Comparison of ENCODE assay signal across 12 cellular contexts in genomic region chr3:7977245-7978103, GRCh38.
A peak's percentile ranks its signal among the peaks of the same experiment; 100 is the strongest.
DNase-seq lines count a peak whose midpoint lies in the region; ATAC-seq and TF ChIP-seq lines count a peak whose summit lies in the region.
"Had no signal": no experiment of that assay in that cellular context is flagged by ENCODE, and none has a peak within 500 bp of the region (broad histone marks: within the 10 kb centered on the region; RNA-seq: fewer than 3 reads in every experiment).

No MANE protein-coding gene starts in this region.

- H3K4me1 ChIP-seq in neuronal stem cell (ENCODE audit: control insufficient read depth in 2 of 2, insufficient read depth in 1 of 2, low read depth in 1 of 2, low read length in 2 of 2), result peaks cover 0 to 12% of the 10 kb centered on the region in 2 donors
- H3K4me1 ChIP-seq: uterus had no signal

- TF ChIP-seq CTCF in NB4 (IDR thresholded peaks at IDR 0.05; ENCODE audit: low read depth, low read length) (no peak), cardiac fibroblast (IDR thresholded peaks at IDR 0.05; ENCODE audit: low read depth, low read length) (no peak)

- H3K14ac ChIP-seq in neuronal stem cell (ENCODE audit: low read length), result no peak overlapping the region

- H3K9me3 Mint-ChIP-seq in T-cell, result no peaks in the 10 kb centered on the region
- H3K9me3 Mint-ChIP-seq: activated naive CD8-positive, alpha-beta T cell treated with anti-CD3 and anti-CD28 coated beads, Interleukin-2, amount 50 U/mL, for 24 hours had no signal

- no peaks in the 10 kb centered on the region for H3K36me3 ChIP-seq in neuronal stem cell (replicated peaks in 1 of 2; ENCODE audit: control insufficient read depth in 2 of 2, insufficient read depth in 2 of 2, low read length in 2 of 2)
- H3K36me3 ChIP-seq: uterus had no signal

- H4K91ac ChIP-seq in neuronal stem cell (ENCODE audit: low read depth, low read length, poor library complexity), result no peak overlapping the region

- H2BK5ac ChIP-seq in neuronal stem cell (ENCODE audit: low read length), result no peak overlapping the region

- no peak overlapping the region for H3K9ac ChIP-seq in neuronal stem cell (ENCODE audit: low read depth, low read length, poor library complexity)

- H3K4me1 Mint-ChIP-seq in T-helper 17 cell (no peaks in the 10 kb centered on the region), T-cell (no peaks in the 10 kb centered on the region)
- H3K4me1 Mint-ChIP-seq: activated naive CD8-positive, alpha-beta T cell treated with anti-CD3 and anti-CD28 coated beads, Interleukin-2, amount 50 U/mL, for 24 hours had no signal

- H3K36me3 Mint-ChIP-seq in T-helper 17 cell (ENCODE audit: low read depth) (no peaks in the 10 kb centered on the region), T-cell (no peaks in the 10 kb centered on the region)

- no peak overlapping the region for H3K4ac ChIP-seq in neuronal stem cell (ENCODE audit: low read length)

- H3K27ac Mint-ChIP-seq in T-helper 17 cell (no peak overlapping the region), T-cell (no peak overlapping the region)
- H3K27ac Mint-ChIP-seq: activated naive CD8-positive, alpha-beta T cell treated with anti-CD3 and anti-CD28 coated beads, Interleukin-2, amount 50 U/mL, for 24 hours had no signal

- no peak overlapping the region for H2BK120ac ChIP-seq in neuronal stem cell (ENCODE audit: low read depth, low read length)

- no peak overlapping the region for H3K27ac ChIP-seq in neuronal stem cell (replicated peaks; ENCODE audit: low read length)
- H3K27ac ChIP-seq: HL-60, uterus had no signal

- ATAC-seq in GM18909 (IDR thresholded peaks at IDR 0.05; ENCODE audit: poor library complexity, unreplicated experiment), result peak; percentile 57
- no peak for ATAC-seq in T-helper 17 cell
- ATAC-seq in HG03280 (IDR thresholded peaks at IDR 0.05; ENCODE audit: unreplicated experiment), result no peak
- ATAC-seq in T-cell (replicated peaks in 1 of 4), result no peak
- ATAC-seq: activated naive CD8-positive, alpha-beta T cell treated with anti-CD3 and anti-CD28 coated beads, Interleukin-2, amount 50 U/mL, for 24 hours had no signal

- H2BK15ac ChIP-seq in neuronal stem cell (ENCODE audit: low read length), result no peak overlapping the region

- no peak overlapping the region for H2AK5ac ChIP-seq in neuronal stem cell (ENCODE audit: low read depth, low read length)

- no peak overlapping the region for H3K4me3 Mint-ChIP-seq in T-helper 17 cell
- no peak overlapping the region for H3K4me3 Mint-ChIP-seq in T-cell
- H3K4me3 Mint-ChIP-seq: activated naive CD8-positive, alpha-beta T cell treated with anti-CD3 and anti-CD28 coated beads, Interleukin-2, amount 50 U/mL, for 24 hours had no signal

- H3K27me3 Mint-ChIP-seq in T-helper 17 cell (no peaks in the 10 kb centered on the region), T-cell (no peaks in the 10 kb centered on the region)
- H3K27me3 Mint-ChIP-seq: activated naive CD8-positive, alpha-beta T cell treated with anti-CD3 and anti-CD28 coated beads, Interleukin-2, amount 50 U/mL, for 24 hours had no signal

- H3K4me3 ChIP-seq in NB4 (ENCODE audit: low read depth, low read length), result peak overlapping the region; percentile 37
- no peak overlapping the region for H3K4me3 ChIP-seq in cardiac fibroblast (replicated peaks in 1 of 2; ENCODE audit: low read depth in 2 of 2, low read length in 2 of 2)
- no peak overlapping the region for H3K4me3 ChIP-seq in neuronal stem cell (ENCODE audit: low read length in 2 of 2)
- H3K4me3 ChIP-seq: uterus had no signal

- no peak overlapping the region for H2BK12ac ChIP-seq in neuronal stem cell (ENCODE audit: low read length)

- POLR2A ChIA-PET in T-cell (lab: Charles Lee), result no interaction called here

- H3K27me3 ChIP-seq in neuronal stem cell (ENCODE audit: control insufficient read depth in 3 of 3, insufficient read depth in 3 of 3, low read depth in 1 of 3, low read length in 3 of 3), result no peaks in the 10 kb centered on the region
- H3K27me3 ChIP-seq: uterus had no signal

- H3K23ac ChIP-seq in neuronal stem cell (ENCODE audit: low read depth, low read length, poor library complexity), result no peak overlapping the region

- no peak for TF ChIP-seq POLR2A in NB4 (IDR thresholded peaks at IDR 0.05; ENCODE audit: extremely low read depth, insufficient read length)

- no peak overlapping the region for H3K4me2 ChIP-seq in neuronal stem cell (ENCODE audit: insufficient read depth, low read length, poor library complexity, severe bottlenecking)

- DNase-seq in NB4 (ENCODE audit: low read depth), result peak; percentile 91
- DNase-seq in cardiac fibroblast (ENCODE audit: low read depth in 2 of 2), result peak; percentile 26 to 78
- DNase-seq in neuronal stem cell (ENCODE audit: low spot score), result peak; percentile 6
- DNase-seq in T-helper 17 cell, result no peak
- no peak for DNase-seq in SHP77 treated with DMSO at 0.1 percent for 48 hours (lab: John Stamatoyannopoulos, UW)
- no peak for DNase-seq in T-cell
- DNase-seq: activated naive CD8-positive, alpha-beta T cell treated with anti-CD3 and anti-CD28 coated beads, Interleukin-2, amount 50 U/mL, for 24 hours; NCI-H2227 treated with DMSO at 0.1 percent for 48 hours; uterus had no signal

- peak overlapping the region; percentile 70 for H2AFZ ChIP-seq in neuronal stem cell (ENCODE audit: low read length)

- CTCF ChIA-PET in T-cell (lab: Charles Lee), result no interaction called here

- no CpG with 5 or more reads among the region's 5 CpGs for WGBS in neuronal stem cell (ENCODE audit: extremely low coverage in 2 of 2, insufficient read length in 2 of 2, insufficient replicate concordance in 1 of 2), 2 donors

- H3K79me1 ChIP-seq in neuronal stem cell (ENCODE audit: low read depth, low read length), result no peaks in the 10 kb centered on the region

- H3K9me3 ChIP-seq in neuronal stem cell (replicated peaks in 1 of 2; ENCODE audit: control insufficient read depth in 2 of 2, insufficient read depth in 1 of 2, low read depth in 1 of 2, low read length in 2 of 2) (no peaks in the 10 kb centered on the region), T-helper 17 cell (ENCODE audit: control insufficient read depth, low read length, poor library complexity, severe bottlenecking) (no peaks in the 10 kb centered on the region)
- H3K9me3 ChIP-seq: uterus had no signal

- H4K8ac ChIP-seq in neuronal stem cell (ENCODE audit: low read depth, low read length), result no peak overlapping the region

- H3K18ac ChIP-seq in neuronal stem cell (ENCODE audit: low read length), result no peak overlapping the region

Comparison
In these comparisons a context has a peak if more than half of its experiments do, and no peak if none do; other contexts are left out.
1. DNase-seq: peak in NB4 (single experiment), cardiac fibroblast (2 of 2) and neuronal stem cell (single experiment); none in T-helper 17 cell (0 of 3), SHP77 treated with DMSO at 0.1 percent for 48 hours (single experiment) and T-cell (0 of 34).